In the genomic region with DNA sequence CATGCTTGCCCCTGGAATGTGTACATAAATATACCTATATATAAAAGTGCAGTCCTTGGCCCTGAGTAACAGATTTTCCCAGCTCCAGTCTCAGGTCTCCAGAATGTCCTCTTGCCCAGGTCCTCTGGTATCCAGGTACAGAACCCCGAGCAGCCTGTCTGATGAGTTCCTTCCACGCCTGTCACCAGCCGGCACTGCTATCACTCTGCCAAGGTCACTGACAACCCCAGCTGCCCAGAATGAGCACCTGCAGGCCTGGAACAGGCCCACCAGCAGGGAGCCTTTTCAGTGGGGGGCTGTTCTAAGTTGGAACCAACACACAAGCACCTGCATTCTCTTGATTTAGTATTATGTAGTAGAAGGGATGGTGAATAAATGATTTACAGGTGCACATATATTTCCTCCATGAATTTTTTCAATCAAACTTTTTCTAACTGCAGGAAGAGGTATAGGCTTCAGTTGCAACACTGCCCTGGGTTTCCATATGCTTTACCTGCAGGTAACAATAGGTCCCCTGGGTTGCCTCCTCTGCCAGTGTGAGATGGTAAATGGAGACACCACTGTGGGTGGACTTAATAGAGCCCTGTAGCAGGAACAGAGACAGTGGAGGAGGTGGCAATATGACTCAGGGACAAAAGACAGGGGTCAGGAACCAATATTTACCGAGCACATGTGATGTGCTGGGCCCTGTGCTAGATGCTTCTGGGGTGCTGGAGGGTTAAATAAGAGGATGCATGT, we compare ENCODE assay signal across 1 cellular context.
TF ChIP-seq lines count a peak whose summit lies in the region.

No MANE protein-coding gene starts in this region.

TF ChIP-seq in GM23338, 12 proteins besides CTCF, POLR2A, EP300 and RAD21 (continued from another document):
- TF ChIP-seq, protein P1, sequence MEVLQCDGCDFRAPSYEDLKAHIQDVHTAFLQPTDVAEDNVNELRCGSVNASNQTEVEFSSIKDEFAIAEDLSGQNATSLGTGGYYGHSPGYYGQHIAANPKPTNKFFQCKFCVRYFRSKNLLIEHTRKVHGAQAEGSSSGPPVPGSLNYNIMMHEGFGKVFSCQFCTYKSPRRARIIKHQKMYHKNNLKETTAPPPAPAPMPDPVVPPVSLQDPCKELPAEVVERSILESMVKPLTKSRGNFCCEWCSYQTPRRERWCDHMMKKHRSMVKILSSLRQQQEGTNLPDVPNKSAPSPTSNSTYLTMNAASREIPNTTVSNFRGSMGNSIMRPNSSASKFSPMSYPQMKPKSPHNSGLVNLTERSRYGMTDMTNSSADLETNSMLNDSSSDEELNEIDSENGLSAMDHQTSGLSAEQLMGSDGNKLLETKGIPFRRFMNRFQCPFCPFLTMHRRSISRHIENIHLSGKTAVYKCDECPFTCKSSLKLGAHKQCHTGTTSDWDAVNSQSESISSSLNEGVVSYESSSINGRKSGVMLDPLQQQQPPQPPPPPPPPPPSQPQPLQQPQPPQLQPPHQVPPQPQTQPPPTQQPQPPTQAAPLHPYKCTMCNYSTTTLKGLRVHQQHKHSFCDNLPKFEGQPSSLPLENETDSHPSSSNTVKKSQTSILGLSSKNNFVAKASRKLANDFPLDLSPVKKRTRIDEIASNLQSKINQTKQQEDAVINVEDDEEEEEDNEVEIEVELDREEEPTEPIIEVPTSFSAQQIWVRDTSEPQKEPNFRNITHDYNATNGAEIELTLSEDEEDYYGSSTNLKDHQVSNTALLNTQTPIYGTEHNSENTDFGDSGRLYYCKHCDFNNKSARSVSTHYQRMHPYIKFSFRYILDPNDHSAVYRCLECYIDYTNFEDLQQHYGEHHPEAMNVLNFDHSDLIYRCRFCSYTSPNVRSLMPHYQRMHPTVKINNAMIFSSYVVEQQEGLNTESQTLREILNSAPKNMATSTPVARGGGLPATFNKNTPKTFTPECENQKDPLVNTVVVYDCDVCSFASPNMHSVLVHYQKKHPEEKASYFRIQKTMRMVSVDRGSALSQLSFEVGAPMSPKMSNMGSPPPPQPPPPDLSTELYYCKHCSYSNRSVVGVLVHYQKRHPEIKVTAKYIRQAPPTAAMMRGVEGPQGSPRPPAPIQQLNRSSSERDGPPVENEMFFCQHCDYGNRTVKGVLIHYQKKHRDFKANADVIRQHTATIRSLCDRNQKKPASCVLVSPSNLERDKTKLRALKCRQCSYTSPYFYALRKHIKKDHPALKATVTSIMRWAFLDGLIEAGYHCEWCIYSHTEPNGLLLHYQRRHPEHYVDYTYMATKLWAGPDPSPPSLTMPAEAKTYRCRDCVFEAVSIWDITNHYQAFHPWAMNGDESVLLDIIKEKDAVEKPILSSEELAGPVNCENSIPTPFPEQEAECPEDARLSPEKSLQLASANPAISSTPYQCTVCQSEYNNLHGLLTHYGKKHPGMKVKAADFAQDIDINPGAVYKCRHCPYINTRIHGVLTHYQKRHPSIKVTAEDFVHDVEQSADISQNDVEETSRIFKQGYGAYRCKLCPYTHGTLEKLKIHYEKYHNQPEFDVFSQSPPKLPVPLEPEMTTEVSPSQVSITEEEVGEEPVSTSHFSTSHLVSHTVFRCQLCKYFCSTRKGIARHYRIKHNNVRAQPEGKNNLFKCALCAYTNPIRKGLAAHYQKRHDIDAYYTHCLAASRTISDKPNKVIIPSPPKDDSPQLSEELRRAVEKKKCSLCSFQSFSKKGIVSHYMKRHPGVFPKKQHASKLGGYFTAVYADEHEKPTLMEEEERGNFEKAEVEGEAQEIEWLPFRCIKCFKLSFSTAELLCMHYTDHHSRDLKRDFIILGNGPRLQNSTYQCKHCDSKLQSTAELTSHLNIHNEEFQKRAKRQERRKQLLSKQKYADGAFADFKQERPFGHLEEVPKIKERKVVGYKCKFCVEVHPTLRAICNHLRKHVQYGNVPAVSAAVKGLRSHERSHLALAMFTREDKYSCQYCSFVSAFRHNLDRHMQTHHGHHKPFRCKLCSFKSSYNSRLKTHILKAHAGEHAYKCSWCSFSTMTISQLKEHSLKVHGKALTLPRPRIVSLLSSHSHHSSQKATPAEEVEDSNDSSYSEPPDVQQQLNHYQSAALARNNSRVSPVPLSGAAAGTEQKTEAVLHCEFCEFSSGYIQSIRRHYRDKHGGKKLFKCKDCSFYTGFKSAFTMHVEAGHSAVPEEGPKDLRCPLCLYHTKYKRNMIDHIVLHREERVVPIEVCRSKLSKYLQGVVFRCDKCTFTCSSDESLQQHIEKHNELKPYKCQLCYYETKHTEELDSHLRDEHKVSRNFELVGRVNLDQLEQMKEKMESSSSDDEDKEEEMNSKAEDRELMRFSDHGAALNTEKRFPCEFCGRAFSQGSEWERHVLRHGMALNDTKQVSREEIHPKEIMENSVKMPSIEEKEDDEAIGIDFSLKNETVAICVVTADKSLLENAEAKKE (CRISPR knock-in tag; IDR thresholded peaks at IDR 0.05) = no peak
